In the genomic region with DNA sequence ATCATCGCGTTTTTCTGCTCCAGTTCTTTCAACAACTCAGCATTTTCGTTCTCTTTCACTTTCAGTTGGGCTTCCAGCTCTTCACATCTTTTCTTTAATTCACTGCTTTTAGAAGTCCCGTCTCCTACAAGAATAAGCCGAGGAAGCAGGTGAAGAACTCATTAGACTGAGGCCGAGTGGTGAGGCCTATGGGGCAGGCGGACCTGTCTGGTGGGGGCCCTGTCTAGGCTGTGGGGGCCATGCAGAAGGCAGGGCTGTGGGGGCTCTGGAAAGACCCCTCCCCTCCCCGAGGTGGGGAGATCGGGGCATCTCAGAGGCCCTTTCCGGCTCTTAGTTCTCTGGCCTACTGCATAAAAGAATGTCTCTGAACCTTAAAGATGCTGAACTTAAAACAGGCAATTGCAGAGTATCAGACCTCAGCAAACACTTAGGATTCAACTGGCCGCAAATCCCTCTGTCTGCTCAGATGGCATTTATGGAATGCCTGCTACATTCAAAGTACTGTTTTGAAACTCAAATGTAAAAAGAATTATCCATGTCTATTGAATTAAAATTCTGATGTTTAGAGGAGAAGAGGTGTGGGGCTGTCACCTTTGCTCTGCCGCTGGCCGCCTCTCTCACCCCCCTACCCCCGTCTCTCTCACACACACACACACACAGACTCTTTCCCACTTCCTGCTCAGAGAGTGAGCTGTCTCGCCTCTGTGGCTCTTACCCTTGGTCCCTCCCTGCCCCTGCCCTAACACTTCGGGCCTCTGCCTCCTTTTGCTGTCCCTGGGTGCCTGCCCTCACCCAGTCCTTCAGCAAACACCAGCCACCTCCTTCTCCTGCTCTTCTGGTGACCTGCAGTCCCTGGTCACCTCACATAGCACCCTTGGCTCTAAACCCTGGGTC, we compare ENCODE assay signal across 9 cellular contexts. TPM values are rescaled to one million over a fixed set of nuclear protein-coding genes. Genes with fewer than 3 reads are reported as not detected.
DNase-seq lines count a peak whose midpoint lies in the region; ATAC-seq and TF ChIP-seq lines count a peak whose summit lies in the region.
"Had no signal": no experiment of that assay in that cellular context is flagged by ENCODE, and none has a peak within 500 bp of the region (broad histone marks: within the 10 kb centered on the region; RNA-seq: fewer than 3 reads in every experiment).

No MANE protein-coding gene starts in this region.

- no peak overlapping the region for H3K4me3 ChIP-seq in IMR-90 (ENCODE audit: insufficient read depth, low read depth, low read length)
- H3K4me3 ChIP-seq in uterus, result no peak overlapping the region
- H3K4me3 ChIP-seq: SJCRH30 had no signal

- H3K14ac ChIP-seq in IMR-90 (replicated peaks; ENCODE audit: low read depth, low read length), result peak overlapping the region; percentile 50; the same call in 1 of the 2 replicates

- peak; percentile 17 for DNase-seq in IMR-90
- peak; percentile 31 for DNase-seq in activated T-cell treated with anti-CD3 and anti-CD28 coated beads for 24 hours (ENCODE audit: low read depth)
- peak; percentile 83 to 85 (median 83) for DNase-seq in immature natural killer cell
- DNase-seq in stimulated activated CD8-positive, alpha-beta memory T cell treated with anti-CD3 and anti-CD28 coated beads, Interleukin-7, amount 100 ng/mL, for 1 hour (ENCODE audit: low read depth in 2 of 2), result peak; percentile 15 to 22
- no peak for DNase-seq in NCI-H82 (lab: John Stamatoyannopoulos, UW)
- no peak for DNase-seq in uterus

- in situ Hi-C loops in IMR-90 (cut with MboI; ENCODE audit: low sequenced_read_pairs), result no loop called here

- H4K8ac ChIP-seq in IMR-90 (ENCODE audit: low read depth in 2 of 2, low read length in 2 of 2), result peak overlapping the region in 1 of 2 experiments; percentile 46; a peak in 1 of 4 replicates

- no peak overlapping the region for H3K4me2 ChIP-seq in IMR-90 (ENCODE audit: low read depth, low read length)

- CTCF ChIA-PET in IMR-90 (lab: Yijun Ruan, JAX), result interaction anchor here (0.6 to 0.9 kb wide), 2 partner anchors 19 to 27 kb away, joined by 3 to 5 read pairs; no protein-coding TSS in a partner anchor

- H2BK5ac ChIP-seq in IMR-90 (ENCODE audit: low read depth, low read length, poor library complexity, severe bottlenecking), result no peak overlapping the region

- 67% methylated on average over 3 of the region's 16 CpGs; no CpG with 5 or more reads in 1 of the 2 experiments for WGBS in IMR-90 (ENCODE audit: extremely low coverage in 2 of 2, insufficient read length in 1 of 2), 2 experiments

- peaks cover 66 to 67% of the 10 kb centered on the region in 2 donors for H3K4me1 Mint-ChIP-seq in immature natural killer cell

- H3K27ac Mint-ChIP-seq in immature natural killer cell, result peak overlapping the region; percentile 92 to 96 (median 95)

- peak overlapping the region; percentile 5; the same call in 1 of the 2 replicates for H2AK5ac ChIP-seq in IMR-90 (ENCODE audit: low read depth, low read length)

- TF ChIP-seq POLR2A in IMR-90 (IDR thresholded peaks at IDR 0.05; ENCODE audit: low read depth, low read length) (no peak), uterus (IDR thresholded peaks at IDR 0.05) (no peak)

- H3K9me3 ChIP-seq in IMR-90 (ENCODE audit: control insufficient read depth, insufficient read depth, low read length), result peaks cover 6% of the 10 kb centered on the region
- no peaks in the 10 kb centered on the region for H3K9me3 ChIP-seq in uterus
- H3K9me3 ChIP-seq: SJCRH30 had no signal

- BruUV-seq in IMR-90 (replicated peaks; lab: Mats Ljungman, UMichigan), result no TSS peak

- H2BK20ac ChIP-seq in IMR-90 (ENCODE audit: low read depth, low read length), result no peak overlapping the region; the same call in 1 of the 2 replicates

- peak overlapping the region; percentile 16 for H2AFZ ChIP-seq in IMR-90 (replicated peaks; ENCODE audit: low read length, poor library complexity)

- H3K9me1 ChIP-seq in IMR-90 (ENCODE audit: insufficient read depth, low read length), result peaks cover 6% of the 10 kb centered on the region; the same call in 1 of the 2 replicates

- peak overlapping the region; percentile 58 for H3K4ac ChIP-seq in IMR-90 (ENCODE audit: low read depth, low read length)

- peak overlapping the region; percentile 76 for H2AK9ac ChIP-seq in IMR-90 (replicated peaks; ENCODE audit: low read depth, low read length, poor library complexity)

- no peak overlapping the region for H3K27ac ChIP-seq in IMR-90 (ENCODE audit: insufficient read depth, low read length)
- H3K27ac ChIP-seq in uterus, result no peak overlapping the region
- H3K27ac ChIP-seq: SJCRH30 had no signal

- H3K56ac ChIP-seq in IMR-90 (ENCODE audit: extremely low read depth, insufficient read depth, low read length), result no peak overlapping the region

- peaks cover 4% of the 10 kb centered on the region; the same call in 1 of the 2 replicates for H4K20me1 ChIP-seq in IMR-90 (ENCODE audit: insufficient read depth, low read length)

- H3K23ac ChIP-seq in IMR-90 (ENCODE audit: low read depth, low read length), result no peak overlapping the region

- H3K36me3 ChIP-seq in IMR-90 (ENCODE audit: control insufficient read depth, insufficient read depth, low read length) (peaks cover 43% of the 10 kb centered on the region), uterus (no peaks in the 10 kb centered on the region)
- H3K36me3 ChIP-seq: SJCRH30 had no signal

- POLR2A ChIA-PET in IMR-90 (lab: Charles Lee; ENCODE audit: unreplicated experiment), result no interaction called here

- H4K91ac ChIP-seq in IMR-90 (ENCODE audit: insufficient read depth, low read depth, low read length), result 0 out of 2 replicates have a peak overlapping the region, but pooled peaks have one; percentile 23

- no peaks in the 10 kb centered on the region for H3K9me3 Mint-ChIP-seq in immature natural killer cell

- no peak for TF ChIP-seq RAD21 in IMR-90 (IDR thresholded peaks at IDR 0.05; ENCODE audit: low read length)

- intact Hi-C loops in IMR-90 (cut with micrococcal nuclease) (no loop called here), uterus (cut with DNase I; ENCODE audit: low total_unique reads) (no loop called here)

- no peak overlapping the region for H3K18ac ChIP-seq in IMR-90 (ENCODE audit: low read depth, low read length)

- H4K5ac ChIP-seq in IMR-90 (ENCODE audit: low read depth, low read length), result no peak overlapping the region

- no peaks in the 10 kb centered on the region for H3K27me3 ChIP-seq in IMR-90 (ENCODE audit: control insufficient read depth, insufficient read depth, low read length)
- no peaks in the 10 kb centered on the region for H3K27me3 ChIP-seq in uterus
- H3K27me3 ChIP-seq: SJCRH30 had no signal

- peaks cover 21 to 29% (median 28%) of the 10 kb centered on the region in 3 donors for H3K36me3 Mint-ChIP-seq in immature natural killer cell

- ATAC-seq in IMR-90 (ENCODE audit: low read depth) (peak; percentile 38), HG03196 (IDR thresholded peaks at IDR 0.05; ENCODE audit: unreplicated experiment) (no peak), HG02588 (IDR thresholded peaks at IDR 0.05; ENCODE audit: unreplicated experiment) (no peak)

- H3K9ac ChIP-seq in IMR-90 (ENCODE audit: low read depth, low read length), result no peak overlapping the region

- TF ChIP-seq CTCF in IMR-90 (conservative IDR thresholded peaks at IDR 0.05; ENCODE audit: low read depth, low read length), result no peak
- TF ChIP-seq CTCF in uterus (IDR thresholded peaks at IDR 0.05), result no peak

- peaks cover 0 to 12% of the 10 kb centered on the region in 2 experiments; a peak in 3 of 4 replicates for H3K79me1 ChIP-seq in IMR-90 (ENCODE audit: low read depth in 1 of 2, low read length in 2 of 2)

- H2BK15ac ChIP-seq in IMR-90 (ENCODE audit: low read depth, low read length), result no peak overlapping the region; the same call in 2 of the 3 replicates

- H2BK120ac ChIP-seq in IMR-90 (ENCODE audit: low read depth, low read length), result no peak overlapping the region; the same call in 1 of the 2 replicates

- peak overlapping the region; percentile 74 to 95 (median 83) for H3K4me3 Mint-ChIP-seq in immature natural killer cell

- H3K4me1 ChIP-seq in IMR-90 (ENCODE audit: control insufficient read depth, insufficient read depth, low read length) (peaks cover 13% of the 10 kb centered on the region), uterus (no peaks in the 10 kb centered on the region)
- H3K4me1 ChIP-seq: SJCRH30 had no signal

- H3K27me3 Mint-ChIP-seq in immature natural killer cell (ENCODE audit: low read depth in 3 of 3), result peaks cover 7 to 16% (median 10%) of the 10 kb centered on the region in 3 donors

- dilution Hi-C loops in IMR-90 (cut with HindIII; ENCODE audit: low sequenced_read_pairs, unreplicated experiment), result no loop called here

TF ChIP-seq in IMR-90, 13 proteins besides CTCF, POLR2A, EP300 and RAD21 (continues in another document):
- TF ChIP-seq MAZ (IDR thresholded peaks at IDR 0.05; ENCODE audit: borderline replicate concordance, low read depth, low read length), result no peak
- TF ChIP-seq CHD1 (IDR thresholded peaks at IDR 0.05; ENCODE audit: low read depth, low read length), result no peak
- no peak for TF ChIP-seq FOS (IDR thresholded peaks at IDR 0.05; ENCODE audit: low read depth, low read length)
- no peak for TF ChIP-seq CEBPB (IDR thresholded peaks at IDR 0.05; ENCODE audit: low read depth, low read length)
- TF ChIP-seq RCOR1 (IDR thresholded peaks at IDR 0.05; ENCODE audit: insufficient replicate concordance, low read length), result no peak
- TF ChIP-seq, protein P1, sequence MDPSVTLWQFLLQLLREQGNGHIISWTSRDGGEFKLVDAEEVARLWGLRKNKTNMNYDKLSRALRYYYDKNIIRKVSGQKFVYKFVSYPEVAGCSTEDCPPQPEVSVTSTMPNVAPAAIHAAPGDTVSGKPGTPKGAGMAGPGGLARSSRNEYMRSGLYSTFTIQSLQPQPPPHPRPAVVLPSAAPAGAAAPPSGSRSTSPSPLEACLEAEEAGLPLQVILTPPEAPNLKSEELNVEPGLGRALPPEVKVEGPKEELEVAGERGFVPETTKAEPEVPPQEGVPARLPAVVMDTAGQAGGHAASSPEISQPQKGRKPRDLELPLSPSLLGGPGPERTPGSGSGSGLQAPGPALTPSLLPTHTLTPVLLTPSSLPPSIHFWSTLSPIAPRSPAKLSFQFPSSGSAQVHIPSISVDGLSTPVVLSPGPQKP (IDR thresholded peaks at IDR 0.05; ENCODE audit: borderline replicate concordance, low read depth, low read length), result no peak
- TF ChIP-seq SMC3 (IDR thresholded peaks at IDR 0.05; ENCODE audit: low read depth, low read length), result no peak

RNA-seq across cellular contexts. Expression of a gene that starts 34.7 kb away (rescaled TPM):
- 5.7 and 8.1 TPM in 2 replicates for total RNA-seq in IMR-90 (2012; rRNA removed)
- polyA plus RNA-seq in IMR-90 (2012; rRNA removed), result 55.5 and 61.1 TPM in 2 replicates
- polyA plus RNA-seq in IMR-90 (2012; cell fraction: cytosol; rRNA removed), result 75.4 and 87.9 TPM in 2 replicates
- polyA plus RNA-seq in IMR-90 (2012; cell fraction: nucleus; rRNA removed; ENCODE audit: low replicate concordance), result 91.3 and 94.1 TPM in 2 replicates
- polyA plus RNA-seq in immature natural killer cell, result 10 to 100 TPM; 24.6 to 44.9 (median 25.1) TPM
- 10 to 100 TPM in 3 of 4 donors, 1 to 10 TPM in 1; 7.4 to 67.3 (median 32.8) TPM for total RNA-seq in uterus

RNA-seq across cellular contexts. Expression of a gene that starts 35.1 kb away (rescaled TPM):
- total RNA-seq in IMR-90 (2012; rRNA removed) (32.6 and 36.7 TPM in 2 replicates), uterus (10 to 100 TPM; 23.1 to 97.1 (median 52.1) TPM)
- polyA plus RNA-seq in IMR-90 (2012; rRNA removed) (24.6 and 29.9 TPM in 2 replicates), immature natural killer cell (10 to 100 TPM in 1 of 3 donors, 1 to 10 TPM in 2; 2.1 to 12.9 (median 8.2) TPM)
- 14.0 and 16.7 TPM in 2 replicates for polyA plus RNA-seq in IMR-90 (2012; cell fraction: cytosol; rRNA removed)
- 9.3 and 24.8 TPM in 2 replicates for polyA plus RNA-seq in IMR-90 (2012; cell fraction: nucleus; rRNA removed; ENCODE audit: low replicate concordance)

Comparison
In these comparisons a context has a peak if more than half of its experiments do, and no peak if none do; other contexts are left out.
1. DNase-seq: peak in IMR-90 (single experiment), activated T-cell treated with anti-CD3 and anti-CD28 coated beads for 24 hours (single experiment), immature natural killer cell (3 of 3) and stimulated activated CD8-positive, alpha-beta memory T cell treated with anti-CD3 and anti-CD28 coated beads, Interleukin-7, amount 100 ng/mL, for 1 hour (2 of 2); none in NCI-H82 (single experiment) and uterus (0 of 2).